Comparison of ENCODE assay signal across 10 cellular contexts in the genomic region with DNA sequence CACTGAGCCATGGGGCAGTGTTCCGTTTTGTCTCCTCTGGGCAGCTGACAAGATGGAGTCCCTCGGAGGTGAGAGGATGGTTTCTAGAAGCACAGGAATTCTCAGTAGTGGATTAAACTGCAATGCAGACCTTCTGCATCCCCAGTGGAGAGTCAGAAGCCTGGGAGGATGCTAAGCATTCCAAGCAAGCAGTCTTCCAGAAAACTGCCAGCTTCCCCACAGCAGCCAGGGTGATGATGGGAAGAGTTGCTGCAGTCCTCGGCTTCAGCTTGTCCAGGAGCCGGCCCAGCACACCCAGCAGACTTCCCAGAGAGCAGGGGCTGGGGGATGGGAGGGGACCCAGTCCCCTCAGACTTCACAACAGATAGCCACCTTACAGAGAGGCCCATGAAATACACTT.
DNase-seq lines count a peak whose midpoint lies in the region; ATAC-seq lines count a peak whose summit lies in the region.
"Had no signal": no experiment of that assay in that cellular context is flagged by ENCODE, and none has a peak within 500 bp of the region (broad histone marks: within the 10 kb centered on the region; RNA-seq: fewer than 3 reads in every experiment).

No MANE protein-coding gene starts in this region.

- intact Hi-C loops in left colon (cut with DNase I, micrococcal nuclease) = no loop called here

- H3K4me3 Mint-ChIP-seq in activated T-helper 17 cell treated with anti-CD3 and anti-CD28 coated beads, Interleukin-2, amount 50 U/mL, for 72 hours = no peak overlapping the region

- H3K4me1 Mint-ChIP-seq in activated T-helper 17 cell treated with anti-CD3 and anti-CD28 coated beads, Interleukin-2, amount 50 U/mL, for 72 hours = peaks cover 5% of the 10 kb centered on the region

- H3K9ac ChIP-seq in GM23248 = peak overlapping the region; percentile 53

- peak overlapping the region; percentile 25 for H3K27ac Mint-ChIP-seq in activated T-helper 17 cell treated with anti-CD3 and anti-CD28 coated beads, Interleukin-2, amount 50 U/mL, for 72 hours

- H3K9me3 ChIP-seq in GM23248 (ENCODE audit: low read depth) (no peaks in the 10 kb centered on the region), MG63 (no peaks in the 10 kb centered on the region)

- H3K4me2 ChIP-seq in GM23248 (ENCODE audit: unreplicated experiment) = peak overlapping the region; percentile 30

- no peaks in the 10 kb centered on the region for H3K36me3 ChIP-seq in GM23248 (ENCODE audit: low read depth)
- H3K36me3 ChIP-seq in MG63 = no peaks in the 10 kb centered on the region

- in situ Hi-C loops in GM23248 (cut with MboI) = no loop called here

- H4K20me1 ChIP-seq in GM23248 (ENCODE audit: insufficient read depth) = no peaks in the 10 kb centered on the region

- no peak for ATAC-seq in activated T-helper 17 cell treated with anti-CD3 and anti-CD28 coated beads, Interleukin-2, amount 50 U/mL, for 72 hours (replicated peaks)
- peak; percentile 10 for ATAC-seq in left colon
- ATAC-seq in HG03039 (IDR thresholded peaks at IDR 0.05; ENCODE audit: unreplicated experiment) = no peak

- DNase-seq in GM23248 (peak; percentile 40), left colon (peak in 1 of 2 donors; percentile 33), MG63 (no peak)
- DNase-seq in effector CD8-positive, alpha-beta T cell (lab: John Stamatoyannopoulos, UW) = no peak
- DNase-seq: EL, NCI-H345, SIG-M5 had no signal

- H3K27ac ChIP-seq in GM23248 (peak overlapping the region; percentile 32), skin epidermis (peak overlapping the region in 18 of 21 experiments; percentile 3 to 89 (median 70))

- H3F3A ChIP-seq in GM23248 (ENCODE audit: insufficient read depth) = peaks cover 13% of the 10 kb centered on the region

- peaks cover 24% of the 10 kb centered on the region for H3K4me1 ChIP-seq in GM23248 (ENCODE audit: insufficient read depth)

- peak overlapping the region; percentile 88 for H2AFZ ChIP-seq in GM23248

- no peaks in the 10 kb centered on the region for H3K9me3 Mint-ChIP-seq in activated T-helper 17 cell treated with anti-CD3 and anti-CD28 coated beads, Interleukin-2, amount 50 U/mL, for 72 hours

- H3K4me3 ChIP-seq in GM23248 (peak overlapping the region; percentile 33), skin epidermis (no peak overlapping the region), MG63 (no peak overlapping the region)

- no peaks in the 10 kb centered on the region for H3K27me3 ChIP-seq in GM23248 (replicated peaks; ENCODE audit: insufficient read depth)
- no peaks in the 10 kb centered on the region for H3K27me3 ChIP-seq in MG63

- no peaks in the 10 kb centered on the region for H3K36me3 Mint-ChIP-seq in activated T-helper 17 cell treated with anti-CD3 and anti-CD28 coated beads, Interleukin-2, amount 50 U/mL, for 72 hours (ENCODE audit: low read depth)

- H3K79me2 ChIP-seq in GM23248 (ENCODE audit: insufficient read depth) = no peaks in the 10 kb centered on the region

- no peaks in the 10 kb centered on the region for H3K9me2 ChIP-seq in GM23248 (ENCODE audit: insufficient read depth)

- WGBS in GM23248 (ENCODE audit: low coverage in 1 of 2, low lambda C conversion rate in 2 of 2, missing lambda C conversion rate in 2 of 2), 2 experiments = 11 to 14% methylated on average over 4 of the region's 4 CpGs

- peaks cover 19% of the 10 kb centered on the region for H3K27me3 Mint-ChIP-seq in activated T-helper 17 cell treated with anti-CD3 and anti-CD28 coated beads, Interleukin-2, amount 50 U/mL, for 72 hours
